In genomic region chr1:28436211-28436769, GRCh38 we compare ENCODE assay signal across 1 cellular context.
TF ChIP-seq lines count a peak whose summit lies in the region.

No MANE protein-coding gene starts in this region.

TF ChIP-seq in A549, 52 proteins besides CTCF, POLR2A, EP300 and RAD21 (continued from another document):
- TF ChIP-seq, protein P1, sequence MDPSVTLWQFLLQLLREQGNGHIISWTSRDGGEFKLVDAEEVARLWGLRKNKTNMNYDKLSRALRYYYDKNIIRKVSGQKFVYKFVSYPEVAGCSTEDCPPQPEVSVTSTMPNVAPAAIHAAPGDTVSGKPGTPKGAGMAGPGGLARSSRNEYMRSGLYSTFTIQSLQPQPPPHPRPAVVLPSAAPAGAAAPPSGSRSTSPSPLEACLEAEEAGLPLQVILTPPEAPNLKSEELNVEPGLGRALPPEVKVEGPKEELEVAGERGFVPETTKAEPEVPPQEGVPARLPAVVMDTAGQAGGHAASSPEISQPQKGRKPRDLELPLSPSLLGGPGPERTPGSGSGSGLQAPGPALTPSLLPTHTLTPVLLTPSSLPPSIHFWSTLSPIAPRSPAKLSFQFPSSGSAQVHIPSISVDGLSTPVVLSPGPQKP (IDR thresholded peaks at IDR 0.05; ENCODE audit: low read depth, low read length) = no peak
- TF ChIP-seq HES2 (IDR thresholded peaks at IDR 0.05) = no peak
- no peak for TF ChIP-seq RARB (CRISPR knock-in tag; IDR thresholded peaks at IDR 0.05)
- TF ChIP-seq ZSCAN20 (CRISPR knock-in tag; IDR thresholded peaks at IDR 0.05) = no peak
